In genomic region chr5:139635606-139636206, GRCh38 we compare ENCODE assay signal across 8 cellular contexts. TPM values are rescaled to one million over a fixed set of nuclear protein-coding genes. Genes with fewer than 3 reads are reported as not detected.
DNase-seq lines count a peak whose midpoint lies in the region; ATAC-seq, FAIRE-seq and TF ChIP-seq lines count a peak whose summit lies in the region.

No MANE protein-coding gene starts in this region.

- DNase-seq in D721Med (ENCODE audit: insufficient read length, low spot score): no peak
- peak; percentile 85 for DNase-seq in H54 (ENCODE audit: insufficient read length, low spot score)
- peak; percentile 72 for DNase-seq in PC-3
- DNase-seq in iPS-NIHi11 (ENCODE audit: low spot score): peak; percentile 49

- H3K36me3 ChIP-seq in PC-3 (ENCODE audit: low read depth, low read length): no peaks in the 10 kb centered on the region

- no peak overlapping the region for H3K4me3 ChIP-seq in PC-3 (ENCODE audit: low read length)
- H3K4me3 ChIP-seq in skin epidermis: no peak overlapping the region

- no peaks in the 10 kb centered on the region for H3F3A ChIP-seq in PC-3 (ENCODE audit: low read length, unreplicated experiment)

- H3K27ac Mint-ChIP-seq in brain: peak overlapping the region; percentile 65 to 97 (median 90)

- no peaks in the 10 kb centered on the region for H3K27me3 ChIP-seq in PC-3 (ENCODE audit: low read length)

- no peaks in the 10 kb centered on the region for H3K9me2 ChIP-seq in PC-3 (replicated peaks; ENCODE audit: low read length)

- intact Hi-C loops in PC-3 (cut with micrococcal nuclease): no loop called here

- H3K79me2 ChIP-seq in PC-3 (ENCODE audit: low read length): no peaks in the 10 kb centered on the region

- TF ChIP-seq CTCF in D721Med (IDR thresholded peaks at IDR 0.05; ENCODE audit: insufficient read depth, missing control alignments): peak; percentile 22
- TF ChIP-seq CTCF in PC-3 (conservative IDR thresholded peaks at IDR 0.05; ENCODE audit: low read depth, low read length): peak; percentile 63
- peak; percentile 56 to 65 for TF ChIP-seq CTCF in brain (conservative IDR thresholded peaks at IDR 0.05)

- H3K4me1 Mint-ChIP-seq in brain: peaks cover 74% of the 10 kb centered on the region

- no peaks in the 10 kb centered on the region for H4K20me1 ChIP-seq in PC-3 (ENCODE audit: low read length)

- H3K27me3 Mint-ChIP-seq in brain: peaks cover 4% of the 10 kb centered on the region

- H3K27ac ChIP-seq in PC-3 (ENCODE audit: low read length): peak overlapping the region; percentile 33
- peak overlapping the region in 20 of 21 experiments; percentile 12 to 92 (median 77) for H3K27ac ChIP-seq in skin epidermis

- CTCF ChIA-PET in PC-3 (lab: Charles Lee): interaction anchor here (0.5 to 1.1 kb wide), 4 partner anchors 13 to 139 kb away, joined by 3 to 9 read pairs (median 6); partner anchors contain the start of gene CXXC5

- TF ChIP-seq POLR2A in H54 (IDR thresholded peaks at IDR 0.05; ENCODE audit: low read depth, low read length): no peak

- H3K9me3 ChIP-seq in PC-3 (ENCODE audit: low read length): no peaks in the 10 kb centered on the region

- H3K9ac ChIP-seq in PC-3 (ENCODE audit: low read length): no peak overlapping the region

- no peaks in the 10 kb centered on the region for H3K36me3 Mint-ChIP-seq in brain

- H3K4me2 ChIP-seq in PC-3 (ENCODE audit: low read length): no peak overlapping the region; the same call in 1 of the 2 replicates

- POLR2A ChIA-PET in PC-3 (lab: Charles Lee; ENCODE audit: unreplicated experiment): no interaction called here

- no TSS peak for BruUV-seq in PC-3 (replicated peaks; lab: Mats Ljungman, UMichigan)

- no peak for FAIRE-seq in D721Med (lab: Jason Lieb, UNC)
- FAIRE-seq in H54 (lab: Jason Lieb, UNC): peak; percentile 11

- H3K4me3 Mint-ChIP-seq in brain: peak overlapping the region; percentile 63 to 83 (median 78)

- H2AFZ ChIP-seq in PC-3 (ENCODE audit: low read length): no peak overlapping the region

- ATAC-seq in PC-3: peak; percentile 29
- no peak for ATAC-seq in GM18907 (IDR thresholded peaks at IDR 0.05; ENCODE audit: unreplicated experiment)
- ATAC-seq in HG03175 (IDR thresholded peaks at IDR 0.05; ENCODE audit: unreplicated experiment): no peak

- peaks cover 37% of the 10 kb centered on the region for H3K4me1 ChIP-seq in PC-3 (ENCODE audit: insufficient read depth, low read length)

- H3K9me3 Mint-ChIP-seq in brain: no peaks in the 10 kb centered on the region

RNA-seq across cellular contexts. Expression of gene CXXC5, which starts 12.4 kb away (rescaled TPM):
- 31.1 and 42.4 TPM in 2 replicates for total RNA-seq in PC-3 (2014; rRNA removed)
- 79.7 TPM for polyA plus RNA-seq in brain (ENCODE audit: insufficient read depth, low read depth, low replicate concordance)
